16 cellular contexts compared by ENCODE assay signal in genomic region chr3:16697437-16698258, GRCh38.
DNase-seq lines count a peak whose midpoint lies in the region; ATAC-seq and TF ChIP-seq lines count a peak whose summit lies in the region.
"Had no signal": no experiment of that assay in that cellular context is flagged by ENCODE, and none has a peak within 500 bp of the region (broad histone marks: within the 10 kb centered on the region; RNA-seq: fewer than 3 reads in every experiment).

No MANE protein-coding gene starts in this region.

- H3K4me3 Mint-ChIP-seq in HFFc6 = no peak overlapping the region
- H3K4me3 Mint-ChIP-seq: activated CD8-positive, alpha-beta T cell treated with anti-CD3 and anti-CD28 coated beads, Interleukin-2, amount 10 ng/mL, durations not matched to agents 7 days and 5 days; activated naive CD8-positive, alpha-beta T cell treated with anti-CD3 and anti-CD28 coated beads, Interleukin-2, amount 10 ng/mL, durations not matched to agents 7 days and 5 days; mesothelial cell of epicardium had no signal

- TF ChIP-seq CTCF in HFFc6 (IDR thresholded peaks at IDR 0.05) (no peak), OCI-LY1 (IDR thresholded peaks at IDR 0.05; ENCODE audit: low read length) (no peak), fibroblast of mammary gland (conservative IDR thresholded peaks at IDR 0.05; ENCODE audit: control insufficient read depth, insufficient read depth, low read depth, low read length) (no peak)

- no peaks in the 10 kb centered on the region for H3K36me3 ChIP-seq in OCI-LY1 (ENCODE audit: insufficient read depth, low read length)

- H3K4me1 ChIP-seq in OCI-LY1 (ENCODE audit: insufficient read depth, low read length, severe bottlenecking) = peaks cover 46% of the 10 kb centered on the region
- H3K4me1 ChIP-seq: testis had no signal

- no peaks in the 10 kb centered on the region for H3K9me2 ChIP-seq in OCI-LY1 (ENCODE audit: low read depth, low read length)

- no peaks in the 10 kb centered on the region for H3K27me3 ChIP-seq in OCI-LY1 (ENCODE audit: insufficient read depth, low read length)
- H3K27me3 ChIP-seq: testis had no signal

- peak overlapping the region; percentile 31 for H3K4me3 ChIP-seq in OCI-LY1 (ENCODE audit: low read depth, low read length, poor library complexity, severe bottlenecking)
- H3K4me3 ChIP-seq in fibroblast of mammary gland (ENCODE audit: control insufficient read depth, low read depth, low read length) = no peak overlapping the region
- no peak overlapping the region for H3K4me3 ChIP-seq in skeletal muscle cell (ENCODE audit: low read depth, low read length)
- H3K4me3 ChIP-seq: testis had no signal

- DNase-seq in HFFc6 (no peak), fibroblast of mammary gland (ENCODE audit: low read depth) (peak; percentile 90), skeletal muscle cell (ENCODE audit: low read depth) (peak; percentile 69), NCI-H2107 (lab: John Stamatoyannopoulos, UW) (no peak), mucosa of gallbladder (ENCODE audit: low spot score) (no peak), midbrain (lab: John Stamatoyannopoulos, UW) (no peak)
- DNase-seq: activated CD8-positive, alpha-beta T cell treated with anti-CD3 and anti-CD28 coated beads, Interleukin-2, amount 10 ng/mL, durations not matched to agents 7 days and 5 days; activated naive CD8-positive, alpha-beta T cell treated with anti-CD3 and anti-CD28 coated beads, Interleukin-2, amount 10 ng/mL, durations not matched to agents 7 days and 5 days; effector memory CD4-positive, alpha-beta T cell; NCI-H1417; retina; testis had no signal

- no peaks in the 10 kb centered on the region for H3K9me3 ChIP-seq in OCI-LY1 (ENCODE audit: low read length)
- H3K9me3 ChIP-seq: testis had no signal

- H3K4me1 Mint-ChIP-seq in HFFc6 (ENCODE audit: low read depth) = peaks cover 39% of the 10 kb centered on the region

- no peaks in the 10 kb centered on the region for H3K36me3 Mint-ChIP-seq in HFFc6 (ENCODE audit: low read depth)
- H3K36me3 Mint-ChIP-seq: activated naive CD8-positive, alpha-beta T cell treated with anti-CD3 and anti-CD28 coated beads, Interleukin-2, amount 10 ng/mL, durations not matched to agents 7 days and 5 days; mesothelial cell of epicardium had no signal

- 0 out of 2 replicates have a peak, but pooled peaks cover 3% of the 10 kb centered on the region for H3F3A ChIP-seq in OCI-LY1 (ENCODE audit: insufficient read depth, low read length)

- no peaks in the 10 kb centered on the region for H3K79me2 ChIP-seq in OCI-LY1 (ENCODE audit: insufficient read depth, low read length)

- peak overlapping the region; percentile 61 for H3K4me2 ChIP-seq in OCI-LY1 (ENCODE audit: low read length)

- H3K9ac ChIP-seq in OCI-LY1 (ENCODE audit: low read length) = peak overlapping the region; percentile 46

- H3K27ac Mint-ChIP-seq in HFFc6 = peak overlapping the region; percentile 30; the same call in 1 of the 2 replicates
- H3K27ac Mint-ChIP-seq: activated CD8-positive, alpha-beta T cell treated with anti-CD3 and anti-CD28 coated beads, Interleukin-2, amount 10 ng/mL, durations not matched to agents 7 days and 5 days; activated naive CD8-positive, alpha-beta T cell treated with anti-CD3 and anti-CD28 coated beads, Interleukin-2, amount 10 ng/mL, durations not matched to agents 7 days and 5 days; mesothelial cell of epicardium had no signal

- no peak overlapping the region for H2AFZ ChIP-seq in OCI-LY1 (ENCODE audit: low read length)

- H4K20me1 ChIP-seq in OCI-LY1 (ENCODE audit: insufficient read depth, low read length) = no peaks in the 10 kb centered on the region

- no peak for ATAC-seq in HG03196 (IDR thresholded peaks at IDR 0.05; ENCODE audit: unreplicated experiment)
- ATAC-seq: activated CD8-positive, alpha-beta T cell treated with anti-CD3 and anti-CD28 coated beads, Interleukin-2, amount 10 ng/mL, durations not matched to agents 7 days and 5 days had no signal

- H3K9me3 Mint-ChIP-seq in HFFc6 = no peaks in the 10 kb centered on the region
- H3K9me3 Mint-ChIP-seq: mesothelial cell of epicardium had no signal

- H3K27ac ChIP-seq in OCI-LY1 (ENCODE audit: low read depth, low read length, poor library complexity, severe bottlenecking) = peak overlapping the region; percentile 80
- H3K27ac ChIP-seq: HL-60, testis had no signal

- peaks cover 2% of the 10 kb centered on the region; the same call in 1 of the 2 replicates for H3K27me3 Mint-ChIP-seq in HFFc6 (ENCODE audit: insufficient read depth)

Comparison
In these comparisons a context has a peak if more than half of its experiments do, and no peak if none do; other contexts are left out.
1. DNase-seq: peak in fibroblast of mammary gland (single experiment) and skeletal muscle cell (single experiment); none in HFFc6 (single experiment), NCI-H2107 (single experiment), mucosa of gallbladder (single experiment) and midbrain (single experiment).